ENCODE assay signal across 2 cellular contexts in the genomic region with DNA sequence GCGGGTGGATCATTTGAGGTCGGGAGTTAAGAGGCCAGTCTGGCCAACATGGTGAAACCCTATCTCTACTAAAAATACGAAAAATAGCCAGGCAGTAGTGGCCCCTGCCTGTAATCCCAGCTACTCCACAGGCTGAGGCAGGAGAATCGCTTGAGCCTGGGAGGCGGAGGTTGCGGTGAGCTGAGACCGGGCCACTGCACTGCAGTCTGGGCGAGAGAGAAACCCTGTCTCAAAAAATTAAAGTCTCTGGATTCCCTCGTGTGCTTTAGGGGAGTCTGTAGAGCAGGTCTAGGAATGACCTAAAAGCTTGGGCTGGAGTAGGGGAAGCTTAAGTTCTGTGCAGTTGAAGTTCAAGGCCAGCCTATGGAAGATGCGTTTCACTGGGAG.
TF ChIP-seq lines count a peak whose summit lies in the region.

No MANE protein-coding gene starts in this region.

TF ChIP-seq in endothelial cell of umbilical vein, 7 proteins besides CTCF, POLR2A, EP300 and RAD21:
- TF ChIP-seq POLR2AphosphoS5 (IDR thresholded peaks at IDR 0.05; ENCODE audit: insufficient read depth, low read depth, low read length) (no peak), JUN (IDR thresholded peaks at IDR 0.05; ENCODE audit: borderline replicate concordance, insufficient read depth, insufficient read length, low read depth) (no peak), FOS (IDR thresholded peaks at IDR 0.05; ENCODE audit: borderline replicate concordance, insufficient read depth, low read length) (no peak), EZH2 (IDR thresholded peaks at IDR 0.05; ENCODE audit: borderline replicate concordance, low read depth, low read length, severe bottlenecking) (no peak)
- TF ChIP-seq, protein P1, sequence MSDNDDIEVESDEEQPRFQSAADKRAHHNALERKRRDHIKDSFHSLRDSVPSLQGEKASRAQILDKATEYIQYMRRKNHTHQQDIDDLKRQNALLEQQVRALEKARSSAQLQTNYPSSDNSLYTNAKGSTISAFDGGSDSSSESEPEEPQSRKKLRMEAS (IDR thresholded peaks at IDR 0.05; ENCODE audit: insufficient read depth, insufficient read length), result no peak
TF ChIP-seq in endothelial cell of umbilical vein: peak in this region for 0.

TF ChIP-seq in HEK293T, 16 proteins besides CTCF, POLR2A, EP300 and RAD21:
- no peak for TF ChIP-seq FOXA1 (IDR thresholded peaks at IDR 0.05)
- TF ChIP-seq BHLHE40 (IDR thresholded peaks at IDR 0.05; ENCODE audit: borderline replicate concordance), result no peak
- TF ChIP-seq NFRKB (IDR thresholded peaks at IDR 0.05), result no peak
- TF ChIP-seq ARNT (IDR thresholded peaks at IDR 0.05), result no peak
- no peak for TF ChIP-seq HDGF (IDR thresholded peaks at IDR 0.05; ENCODE audit: borderline replicate concordance)
- TF ChIP-seq ELF4 (IDR thresholded peaks at IDR 0.05), result no peak
- no peak for TF ChIP-seq TARDBP (IDR thresholded peaks at IDR 0.05)
- TF ChIP-seq SP1 (IDR thresholded peaks at IDR 0.05), result no peak
- TF ChIP-seq PKNOX1 (IDR thresholded peaks at IDR 0.05), result no peak
- TF ChIP-seq FOXK2 (IDR thresholded peaks at IDR 0.05), result no peak
- no peak for TF ChIP-seq SUZ12 (IDR thresholded peaks at IDR 0.05)
- TF ChIP-seq CTBP1 (IDR thresholded peaks at IDR 0.05; ENCODE audit: borderline replicate concordance), result no peak
- no peak for TF ChIP-seq LEF1 (IDR thresholded peaks at IDR 0.05; ENCODE audit: borderline replicate concordance)
- TF ChIP-seq FOXM1 (IDR thresholded peaks at IDR 0.05; ENCODE audit: borderline replicate concordance), result no peak
- no peak for TF ChIP-seq ZNF384 (IDR thresholded peaks at IDR 0.05)
- TF ChIP-seq L3MBTL2 (conservative IDR thresholded peaks at IDR 0.05), result no peak
